1 cellular context compared by ENCODE assay signal in the genomic region with DNA sequence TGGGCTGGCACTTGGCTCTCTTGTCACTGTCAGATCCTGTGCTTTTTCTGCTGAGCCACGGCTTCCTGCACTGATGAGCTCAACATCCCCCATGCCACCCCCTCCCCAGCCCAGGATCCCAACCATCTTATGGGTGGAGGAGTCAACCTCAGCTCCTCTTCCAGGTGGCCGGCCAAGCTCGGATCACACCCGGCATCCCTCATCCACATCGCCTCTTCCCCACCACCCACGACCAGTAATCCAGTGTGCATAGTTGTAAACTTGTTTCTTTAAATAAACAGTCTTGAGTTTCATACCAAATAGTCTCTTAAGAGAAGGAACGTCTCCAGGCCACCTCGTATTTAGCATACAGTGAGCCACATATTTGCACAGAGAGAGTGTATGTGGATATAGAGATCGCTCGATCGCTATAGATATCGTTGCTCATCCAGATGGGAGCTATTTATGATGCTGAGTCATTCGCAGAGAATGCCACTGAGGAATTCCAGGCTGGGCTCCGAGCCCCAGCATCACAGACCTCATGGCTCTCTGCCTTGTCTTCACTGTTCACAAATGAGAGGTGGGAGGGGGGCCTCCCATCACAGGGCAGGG.
TF ChIP-seq lines count a peak whose summit lies in the region.

No MANE protein-coding gene starts in this region.

TF ChIP-seq in A549, 52 proteins besides CTCF, POLR2A, EP300 and RAD21 (continued from another document):
- TF ChIP-seq, protein P1, sequence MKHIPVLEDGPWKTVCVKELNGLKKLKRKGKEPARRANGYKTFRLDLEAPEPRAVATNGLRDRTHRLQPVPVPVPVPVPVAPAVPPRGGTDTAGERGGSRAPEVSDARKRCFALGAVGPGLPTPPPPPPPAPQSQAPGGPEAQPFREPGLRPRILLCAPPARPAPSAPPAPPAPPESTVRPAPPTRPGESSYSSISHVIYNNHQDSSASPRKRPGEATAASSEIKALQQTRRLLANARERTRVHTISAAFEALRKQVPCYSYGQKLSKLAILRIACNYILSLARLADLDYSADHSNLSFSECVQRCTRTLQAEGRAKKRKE (CRISPR knock-in tag; IDR thresholded peaks at IDR 0.05; ENCODE audit: low read depth), result 0 out of 2 replicates have a peak, but pooled peaks have one; percentile 46
- TF ChIP-seq HES2 (IDR thresholded peaks at IDR 0.05) (no peak), JUNB (IDR thresholded peaks at IDR 0.05) (peak; percentile 90), JUN (IDR thresholded peaks at IDR 0.05) (peak; percentile 88 to 93)
- TF ChIP-seq, protein P2, sequence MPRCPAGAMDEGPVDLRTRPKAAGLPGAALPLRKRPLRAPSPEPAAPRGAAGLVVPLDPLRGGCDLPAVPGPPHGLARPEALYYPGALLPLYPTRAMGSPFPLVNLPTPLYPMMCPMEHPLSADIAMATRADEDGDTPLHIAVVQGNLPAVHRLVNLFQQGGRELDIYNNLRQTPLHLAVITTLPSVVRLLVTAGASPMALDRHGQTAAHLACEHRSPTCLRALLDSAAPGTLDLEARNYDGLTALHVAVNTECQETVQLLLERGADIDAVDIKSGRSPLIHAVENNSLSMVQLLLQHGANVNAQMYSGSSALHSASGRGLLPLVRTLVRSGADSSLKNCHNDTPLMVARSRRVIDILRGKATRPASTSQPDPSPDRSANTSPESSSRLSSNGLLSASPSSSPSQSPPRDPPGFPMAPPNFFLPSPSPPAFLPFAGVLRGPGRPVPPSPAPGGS (IDR thresholded peaks at IDR 0.05), result 0 out of 3 replicates have a peak, but pooled peaks have one; percentile 52
